23 cellular contexts compared by ENCODE assay signal in genomic region chr2:189406612-189407011, GRCh38. TPM values are rescaled to one million over a fixed set of nuclear protein-coding genes. Genes with fewer than 3 reads are reported as not detected.
DNase-seq lines count a peak whose midpoint lies in the region; ATAC-seq and TF ChIP-seq lines count a peak whose summit lies in the region.
"Had no signal": no experiment of that assay in that cellular context is flagged by ENCODE, and none has a peak within 500 bp of the region (broad histone marks: within the 10 kb centered on the region; RNA-seq: fewer than 3 reads in every experiment).

No MANE protein-coding gene starts in this region.

- in situ Hi-C loops in GM23248 (cut with MboI), result loop anchor here (25.0 kb wide), 1 partner anchor 869 kb away; no protein-coding TSS in a partner anchor

- no peaks in the 10 kb centered on the region for H3K36me3 ChIP-seq in GM23248 (ENCODE audit: low read depth)
- no peaks in the 10 kb centered on the region for H3K36me3 ChIP-seq in SJSA1
- H3K36me3 ChIP-seq in osteoblast (ENCODE audit: insufficient read depth, low read length), result no peaks in the 10 kb centered on the region
- H3K36me3 ChIP-seq: thoracic aorta had no signal

- H3K79me2 ChIP-seq in GM23248 (ENCODE audit: insufficient read depth) (no peaks in the 10 kb centered on the region), osteoblast (ENCODE audit: insufficient read depth, low read length) (no peaks in the 10 kb centered on the region)
- H3K79me2 ChIP-seq: parathyroid adenoma had no signal

- H3K27ac ChIP-seq in GM23248 (peak overlapping the region; percentile 68), SJSA1 (peak overlapping the region; percentile 73), osteoblast (ENCODE audit: low read depth, low read length) (peak overlapping the region; percentile 87)
- H3K27ac ChIP-seq: foreskin keratinocyte, parathyroid adenoma had no signal

- ATAC-seq in HG03354 (IDR thresholded peaks at IDR 0.05; ENCODE audit: poor library complexity, severe bottlenecking, unreplicated experiment) (no peak), HG03045 (IDR thresholded peaks at IDR 0.05; ENCODE audit: unreplicated experiment) (no peak), GM19328 (IDR thresholded peaks at IDR 0.05; ENCODE audit: unreplicated experiment) (no peak), GM18858 (IDR thresholded peaks at IDR 0.05; ENCODE audit: unreplicated experiment) (no peak)
- ATAC-seq: activated T-cell treated with anti-CD3 and anti-CD28 coated beads, Interleukin-2, amount 50 U/mL, for 72 hours; naive thymus-derived CD4-positive, alpha-beta T cell; sciatic nerve; stimulated activated naive B cell treated with anti-CD40 and anti-IgM and Interleukin-4, amounts not matched to agents 10 μg/mL and 1 μg/mL and 100 μg/mL, for 72 hours had no signal

- WGBS in GM23248 (ENCODE audit: low coverage in 1 of 2, low lambda C conversion rate in 2 of 2, missing lambda C conversion rate in 2 of 2), 2 experiments, result 91 to 93% methylated on average over 1 of the region's 1 CpG

- H3K9me3 ChIP-seq in GM23248 (ENCODE audit: low read depth) (no peaks in the 10 kb centered on the region), SJSA1 (replicated peaks) (no peaks in the 10 kb centered on the region; the same call in 1 of the 2 replicates), osteoblast (ENCODE audit: low read depth, low read length) (no peaks in the 10 kb centered on the region)
- H3K9me3 ChIP-seq: thoracic aorta had no signal

- peaks cover 41% of the 10 kb centered on the region for H3F3A ChIP-seq in GM23248 (ENCODE audit: insufficient read depth)

- no peaks in the 10 kb centered on the region for H3K27me3 ChIP-seq in GM23248 (replicated peaks; ENCODE audit: insufficient read depth)
- H3K27me3 ChIP-seq in SJSA1 (replicated peaks), result no peaks in the 10 kb centered on the region
- H3K27me3 ChIP-seq in osteoblast (ENCODE audit: insufficient read depth, low read length), result no peaks in the 10 kb centered on the region
- H3K27me3 ChIP-seq: foreskin keratinocyte had no signal

- TF ChIP-seq CTCF in fibroblast of mammary gland (conservative IDR thresholded peaks at IDR 0.05; ENCODE audit: control insufficient read depth, insufficient read depth, low read depth, low read length), result no peak
- TF ChIP-seq CTCF in osteoblast (IDR thresholded peaks at IDR 0.05; ENCODE audit: extremely low read depth, low read depth, low read length), result no peak

- H3K9ac ChIP-seq in GM23248, result no peak overlapping the region
- H3K9ac ChIP-seq: parathyroid adenoma had no signal

- peak overlapping the region; percentile 60 for H3K4me3 ChIP-seq in GM23248
- H3K4me3 ChIP-seq in SJSA1, result no peak overlapping the region
- no peak overlapping the region for H3K4me3 ChIP-seq in fibroblast of mammary gland (ENCODE audit: control insufficient read depth, low read depth, low read length)
- no peak overlapping the region for H3K4me3 ChIP-seq in osteoblast (ENCODE audit: insufficient read depth, low read length)
- H3K4me3 ChIP-seq: lung, thoracic aorta had no signal

- H4K20me1 ChIP-seq in GM23248 (ENCODE audit: insufficient read depth) (no peaks in the 10 kb centered on the region), osteoblast (ENCODE audit: insufficient read depth, low read length) (no peaks in the 10 kb centered on the region)

- DNase-seq in GM23248, result no peak
- DNase-seq in SJSA1 (ENCODE audit: low read depth in 1 of 2, low spot score in 2 of 2), result peak in 1 of 2 experiments; percentile 12
- DNase-seq in fibroblast of mammary gland (ENCODE audit: low read depth), result peak; percentile 50
- no peak for DNase-seq in osteoblast (ENCODE audit: insufficient read length, low spot score, missing footprints)
- DNase-seq: activated CD4-positive, alpha-beta T cell treated with anti-CD3 and anti-CD28 coated beads for 1 hour; activated T-cell treated with anti-CD3 and anti-CD28 coated beads, Interleukin-2, amount 50 U/mL, for 72 hours; CD4-positive, alpha-beta memory T cell; foreskin keratinocyte; hippocampal formation; naive thymus-derived CD4-positive, alpha-beta T cell; NCI-H1105; NCI-H2081; RPMI8226; stimulated activated CD4-positive, alpha-beta T cell treated with anti-CD3 and anti-CD28 coated beads, Interleukin-1b, Interleukin-23, amount 100 ng/mL, for 48 hours; stimulated activated naive B cell treated with anti-CD40 and anti-IgM and Interleukin-4, amounts not matched to agents 10 μg/mL and 1 μg/mL and 100 μg/mL, for 72 hours had no signal

- H3K4me1 ChIP-seq in GM23248 (ENCODE audit: insufficient read depth) (peaks cover 42% of the 10 kb centered on the region), SJSA1 (replicated peaks) (peaks cover 48% of the 10 kb centered on the region), osteoblast (ENCODE audit: insufficient read depth, low read length) (peaks cover 42% of the 10 kb centered on the region)
- H3K4me1 ChIP-seq: parathyroid adenoma had no signal

- H2AFZ ChIP-seq in GM23248 (no peak overlapping the region), osteoblast (ENCODE audit: low read length) (peak overlapping the region; percentile 9)
- H2AFZ ChIP-seq: parathyroid adenoma had no signal

- no peaks in the 10 kb centered on the region for H3K9me2 ChIP-seq in GM23248 (ENCODE audit: insufficient read depth)

- H3K4me2 ChIP-seq in GM23248 (ENCODE audit: unreplicated experiment) (peak overlapping the region; percentile 77), osteoblast (ENCODE audit: insufficient read depth, low read length) (no peak overlapping the region)

RNA-seq across cellular contexts. Expression of gene WDR75, which starts 34.7 kb away (rescaled TPM):
- total RNA-seq in GM23248 (2014; rRNA removed; shearing (Covaris generic)), result 30.5 and 44.1 TPM in 2 replicates
- polyA plus RNA-seq in GM23248 (2016; fragmentation: Nextera tagmentation; extraction: Ambion mirVana), result 22.9 and 25.8 TPM in 2 replicates
- total RNA-seq in SJSA1 (2014; rRNA removed; shearing (Covaris generic)), result 40.4 and 54.7 TPM in 2 replicates
- 36.2 and 37.7 TPM in 2 replicates for total RNA-seq in osteoblast
